Comparison of ENCODE assay signal across 8 cellular contexts in genomic region chr14:71355324-71356201, GRCh38.
DNase-seq lines count a peak whose midpoint lies in the region; ATAC-seq and TF ChIP-seq lines count a peak whose summit lies in the region.

No MANE protein-coding gene starts in this region.

- H3K36me3 ChIP-seq in rectal smooth muscle tissue (ENCODE audit: control insufficient read depth, insufficient read depth, low read length) = no peaks in the 10 kb centered on the region

- ATAC-seq in GM18870 (IDR thresholded peaks at IDR 0.05; ENCODE audit: unreplicated experiment) (no peak), HG02642 (IDR thresholded peaks at IDR 0.05; ENCODE audit: poor library complexity, unreplicated experiment) (no peak)

- peaks cover 33% of the 10 kb centered on the region for H3K4me1 ChIP-seq in rectal smooth muscle tissue (ENCODE audit: control insufficient read depth, insufficient read depth, low read length)

- no peaks in the 10 kb centered on the region for H3K27me3 ChIP-seq in rectal smooth muscle tissue (ENCODE audit: control insufficient read depth, insufficient read depth, low read length)

- H3K27ac ChIP-seq in rectal smooth muscle tissue (ENCODE audit: low read depth, low read length) = peak overlapping the region; percentile 87

- no peak overlapping the region for H3K9ac ChIP-seq in rectal smooth muscle tissue (ENCODE audit: low read length)

- DNase-seq in GM12865 (ENCODE audit: low read depth) (peak; percentile 64), NCI-H446 (lab: John Stamatoyannopoulos, UW) (peak; percentile 34 to 51), fibroblast of mammary gland (ENCODE audit: low read depth) (peak; percentile 62), T-helper 1 cell (no peak), HuH-7 (ENCODE audit: low spot score) (no peak)

- H3K4me3 ChIP-seq in GM12865 (ENCODE audit: low read depth, low read length) (peak overlapping the region; percentile 10; the same call in 1 of the 2 replicates), fibroblast of mammary gland (ENCODE audit: control insufficient read depth, low read depth, low read length) (no peak overlapping the region), rectal smooth muscle tissue (ENCODE audit: low read length) (peak overlapping the region; percentile 4)

- no peak for TF ChIP-seq CTCF in GM12865 (IDR thresholded peaks at IDR 0.05; ENCODE audit: insufficient read depth, low read depth, low read length, missing control alignments)
- TF ChIP-seq CTCF in fibroblast of mammary gland (conservative IDR thresholded peaks at IDR 0.05; ENCODE audit: control insufficient read depth, insufficient read depth, low read depth, low read length) = no peak

Comparison
In these comparisons a context has a peak if more than half of its experiments do, and no peak if none do; other contexts are left out.
1. DNase-seq: peak in GM12865 (single experiment), NCI-H446 (2 of 2) and fibroblast of mammary gland (single experiment); none in T-helper 1 cell (0 of 5) and HuH-7 (single experiment).